ENCODE assay signal across 24 cellular contexts in the genomic region with DNA sequence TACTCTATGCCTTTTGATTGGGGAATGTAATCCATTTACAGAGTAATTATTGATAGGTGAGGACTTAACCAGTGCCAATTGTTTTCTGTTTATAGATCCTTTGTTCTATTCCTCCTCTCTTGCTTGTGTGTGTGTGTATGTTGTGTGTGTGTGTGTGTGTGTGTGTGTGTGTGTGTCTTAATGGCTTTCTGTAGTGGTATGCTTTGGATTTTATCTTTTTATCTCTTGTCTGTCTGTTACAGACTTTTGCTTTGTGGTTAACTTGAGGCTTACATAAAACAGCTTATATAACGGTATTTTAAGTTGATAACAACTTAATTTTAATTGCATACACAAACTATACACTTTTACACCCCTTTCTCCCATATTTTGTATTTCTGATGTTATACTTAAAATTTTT.
"Had no signal": no experiment of that assay in that cellular context is flagged by ENCODE, and none has a peak within 500 bp of the region (broad histone marks: within the 10 kb centered on the region; RNA-seq: fewer than 3 reads in every experiment).

No MANE protein-coding gene starts in this region.

- H3K36me3 ChIP-seq: prostate gland, uterus had no signal

- DNase-seq: dermis blood vessel endothelial cell; effector memory CD4-positive, alpha-beta T cell; esophagus squamous epithelium; gastrocnemius medialis; head of caudate nucleus; left ventricle myocardium superior; lower lobe of right lung; naive thymus-derived CD8-positive, alpha-beta T cell; nephron progenitor cell; nucleus accumbens; stimulated activated CD4-positive, alpha-beta T cell treated with anti-CD3 and anti-CD28 coated beads, Interleukin-12 subunit alpha, Interleukin-12 subunit beta, amount 100 ng/mL, for 4 hours; stimulated activated CD4-positive, alpha-beta T cell treated with anti-CD3 and anti-CD28 coated beads, Interleukin-1b, Interleukin-23, amount 100 ng/mL, for 48 hours; stimulated activated CD4-positive, alpha-beta T cell treated with anti-CD3 and anti-CD28 coated beads, Interleukin-4, amount 100 ng/mL, for 1 hour; stimulated activated CD8-positive, alpha-beta memory T cell treated with anti-CD3 and anti-CD28 coated beads, Interleukin-4, amount 100 ng/mL, for 48 hours; stimulated activated naive CD4-positive, alpha-beta T cell; stimulated activated naive CD8-positive, alpha-beta T cell treated with anti-CD3 and anti-CD28 coated beads, Interleukin-15, amount 100 ng/mL, for 72 hours; transverse colon; upper lobe of right lung; uterus had no signal

- H3K4me1 ChIP-seq: esophagus squamous epithelium, lower lobe of right lung, prostate gland, suprapubic skin, transverse colon, uterus had no signal

- H3K4me3 ChIP-seq: esophagus squamous epithelium, gastrocnemius medialis, lower lobe of right lung, prostate gland, right atrium auricular region, smooth muscle cell, suprapubic skin, transverse colon, upper lobe of right lung, uterus had no signal

- H3K27me3 ChIP-seq: esophagus squamous epithelium, gastrocnemius medialis, right atrium auricular region, suprapubic skin, transverse colon, upper lobe of right lung, uterus had no signal

- ATAC-seq: gastrocnemius medialis; left ventricle myocardium superior; lower lobe of right lung; naive thymus-derived CD8-positive, alpha-beta T cell; sciatic nerve; stimulated activated naive CD8-positive, alpha-beta T cell treated with anti-CD3 and anti-CD28 coated beads, Interleukin-15, amount 100 ng/mL, for 72 hours; upper lobe of right lung had no signal

- H3K27ac ChIP-seq: esophagus squamous epithelium, gastrocnemius medialis, lower lobe of right lung, prostate gland, right atrium auricular region, suprapubic skin, transverse colon, upper lobe of right lung, uterus had no signal

- H3K9me3 ChIP-seq: prostate gland, uterus had no signal
